ENCODE assay signal across 1 cellular context in the genomic region with DNA sequence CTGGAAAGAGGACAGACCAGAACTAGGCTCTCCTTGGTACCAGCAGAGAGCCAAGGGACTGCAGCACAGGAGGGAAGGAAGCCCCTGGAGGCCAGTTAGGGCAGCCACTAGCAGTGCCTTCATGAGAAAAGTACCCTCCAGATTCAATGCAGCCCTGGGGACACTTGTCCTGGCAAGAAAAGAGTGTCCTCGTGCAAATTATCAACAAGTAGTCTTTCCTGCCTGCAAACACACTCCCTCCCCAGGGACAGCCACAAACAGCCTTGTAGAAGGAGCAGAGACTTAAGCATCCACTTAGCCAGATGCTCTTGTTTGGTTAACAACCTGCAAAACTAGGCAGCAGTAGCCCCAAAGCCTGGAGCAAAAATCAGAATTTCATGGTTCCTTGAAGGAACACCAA.
TF ChIP-seq lines count a peak whose summit lies in the region.

No MANE protein-coding gene starts in this region.

TF ChIP-seq in K562, 482 proteins besides CTCF, POLR2A, EP300 and RAD21:
- TF ChIP-seq, protein P1, sequence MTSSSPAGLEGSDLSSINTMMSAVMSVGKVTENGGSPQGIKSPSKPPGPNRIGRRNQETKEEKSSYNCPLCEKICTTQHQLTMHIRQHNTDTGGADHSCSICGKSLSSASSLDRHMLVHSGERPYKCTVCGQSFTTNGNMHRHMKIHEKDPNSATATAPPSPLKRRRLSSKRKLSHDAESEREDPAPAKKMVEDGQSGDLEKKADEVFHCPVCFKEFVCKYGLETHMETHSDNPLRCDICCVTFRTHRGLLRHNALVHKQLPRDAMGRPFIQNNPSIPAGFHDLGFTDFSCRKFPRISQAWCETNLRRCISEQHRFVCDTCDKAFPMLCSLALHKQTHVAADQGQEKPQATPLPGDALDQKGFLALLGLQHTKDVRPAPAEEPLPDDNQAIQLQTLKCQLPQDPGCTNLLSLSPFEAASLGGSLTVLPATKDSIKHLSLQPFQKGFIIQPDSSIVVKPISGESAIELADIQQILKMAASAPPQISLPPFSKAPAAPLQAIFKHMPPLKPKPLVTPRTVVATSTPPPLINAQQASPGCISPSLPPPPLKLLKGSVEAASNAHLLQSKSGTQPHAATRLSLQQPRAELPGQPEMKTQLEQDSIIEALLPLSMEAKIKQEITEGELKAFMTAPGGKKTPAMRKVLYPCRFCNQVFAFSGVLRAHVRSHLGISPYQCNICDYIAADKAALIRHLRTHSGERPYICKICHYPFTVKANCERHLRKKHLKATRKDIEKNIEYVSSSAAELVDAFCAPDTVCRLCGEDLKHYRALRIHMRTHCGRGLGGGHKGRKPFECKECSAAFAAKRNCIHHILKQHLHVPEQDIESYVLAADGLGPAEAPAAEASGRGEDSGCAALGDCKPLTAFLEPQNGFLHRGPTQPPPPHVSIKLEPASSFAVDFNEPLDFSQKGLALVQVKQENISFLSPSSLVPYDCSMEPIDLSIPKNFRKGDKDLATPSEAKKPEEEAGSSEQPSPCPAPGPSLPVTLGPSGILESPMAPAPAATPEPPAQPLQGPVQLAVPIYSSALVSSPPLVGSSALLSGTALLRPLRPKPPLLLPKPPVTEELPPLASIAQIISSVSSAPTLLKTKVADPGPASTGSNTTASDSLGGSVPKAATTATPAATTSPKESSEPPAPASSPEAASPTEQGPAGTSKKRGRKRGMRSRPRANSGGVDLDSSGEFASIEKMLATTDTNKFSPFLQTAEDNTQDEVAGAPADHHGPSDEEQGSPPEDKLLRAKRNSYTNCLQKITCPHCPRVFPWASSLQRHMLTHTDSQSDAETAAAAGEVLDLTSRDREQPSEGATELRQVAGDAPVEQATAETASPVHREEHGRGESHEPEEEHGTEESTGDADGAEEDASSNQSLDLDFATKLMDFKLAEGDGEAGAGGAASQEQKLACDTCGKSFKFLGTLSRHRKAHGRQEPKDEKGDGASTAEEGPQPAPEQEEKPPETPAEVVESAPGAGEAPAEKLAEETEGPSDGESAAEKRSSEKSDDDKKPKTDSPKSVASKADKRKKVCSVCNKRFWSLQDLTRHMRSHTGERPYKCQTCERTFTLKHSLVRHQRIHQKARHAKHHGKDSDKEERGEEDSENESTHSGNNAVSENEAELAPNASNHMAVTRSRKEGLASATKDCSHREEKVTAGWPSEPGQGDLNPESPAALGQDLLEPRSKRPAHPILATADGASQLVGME (CRISPR knock-in tag; IDR thresholded peaks at IDR 0.05): no peak
- TF ChIP-seq PPARD (CRISPR knock-in tag; IDR thresholded peaks at IDR 0.05) (no peak), PRPF4 (IDR thresholded peaks at IDR 0.05; ENCODE audit: insufficient read depth, low read depth, low read length, poor library complexity, severe bottlenecking) (no peak), DACH1 (IDR thresholded peaks at IDR 0.05; ENCODE audit: partially characterized antibody) (no peak), ZNF583 (CRISPR knock-in tag; IDR thresholded peaks at IDR 0.05) (no peak), SRSF7 (optimal IDR thresholded peaks at IDR 0.05; ENCODE audit: low read depth, low read length) (no peak), TAF9B (IDR thresholded peaks at IDR 0.05; ENCODE audit: partially characterized antibody) (no peak), CBX2 (IDR thresholded peaks at IDR 0.05; ENCODE audit: insufficient read depth, low read length, poor library complexity, severe bottlenecking) (no peak), ZNF445 (CRISPR knock-in tag; IDR thresholded peaks at IDR 0.05; ENCODE audit: low read depth) (no peak), CBX3 (IDR thresholded peaks at IDR 0.05; ENCODE audit: borderline replicate concordance in 1 of 2, low read length in 2 of 2) (no peak)
- TF ChIP-seq, protein P2, sequence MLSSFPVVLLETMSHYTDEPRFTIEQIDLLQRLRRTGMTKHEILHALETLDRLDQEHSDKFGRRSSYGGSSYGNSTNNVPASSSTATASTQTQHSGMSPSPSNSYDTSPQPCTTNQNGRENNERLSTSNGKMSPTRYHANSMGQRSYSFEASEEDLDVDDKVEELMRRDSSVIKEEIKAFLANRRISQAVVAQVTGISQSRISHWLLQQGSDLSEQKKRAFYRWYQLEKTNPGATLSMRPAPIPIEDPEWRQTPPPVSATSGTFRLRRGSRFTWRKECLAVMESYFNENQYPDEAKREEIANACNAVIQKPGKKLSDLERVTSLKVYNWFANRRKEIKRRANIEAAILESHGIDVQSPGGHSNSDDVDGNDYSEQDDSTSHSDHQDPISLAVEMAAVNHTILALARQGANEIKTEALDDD (IDR thresholded peaks at IDR 0.05): no peak
- TF ChIP-seq, protein P3, sequence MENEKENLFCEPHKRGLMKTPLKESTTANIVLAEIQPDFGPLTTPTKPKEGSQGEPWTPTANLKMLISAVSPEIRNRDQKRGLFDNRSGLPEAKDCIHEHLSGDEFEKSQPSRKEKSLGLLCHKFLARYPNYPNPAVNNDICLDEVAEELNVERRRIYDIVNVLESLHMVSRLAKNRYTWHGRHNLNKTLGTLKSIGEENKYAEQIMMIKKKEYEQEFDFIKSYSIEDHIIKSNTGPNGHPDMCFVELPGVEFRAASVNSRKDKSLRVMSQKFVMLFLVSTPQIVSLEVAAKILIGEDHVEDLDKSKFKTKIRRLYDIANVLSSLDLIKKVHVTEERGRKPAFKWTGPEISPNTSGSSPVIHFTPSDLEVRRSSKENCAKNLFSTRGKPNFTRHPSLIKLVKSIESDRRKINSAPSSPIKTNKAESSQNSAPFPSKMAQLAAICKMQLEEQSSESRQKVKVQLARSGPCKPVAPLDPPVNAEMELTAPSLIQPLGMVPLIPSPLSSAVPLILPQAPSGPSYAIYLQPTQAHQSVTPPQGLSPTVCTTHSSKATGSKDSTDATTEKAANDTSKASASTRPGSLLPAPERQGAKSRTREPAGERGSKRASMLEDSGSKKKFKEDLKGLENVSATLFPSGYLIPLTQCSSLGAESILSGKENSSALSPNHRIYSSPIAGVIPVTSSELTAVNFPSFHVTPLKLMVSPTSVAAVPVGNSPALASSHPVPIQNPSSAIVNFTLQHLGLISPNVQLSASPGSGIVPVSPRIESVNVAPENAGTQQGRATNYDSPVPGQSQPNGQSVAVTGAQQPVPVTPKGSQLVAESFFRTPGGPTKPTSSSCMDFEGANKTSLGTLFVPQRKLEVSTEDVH (IDR thresholded peaks at IDR 0.05; ENCODE audit: low read depth, partially characterized antibody): no peak
- TF ChIP-seq, protein P4, sequence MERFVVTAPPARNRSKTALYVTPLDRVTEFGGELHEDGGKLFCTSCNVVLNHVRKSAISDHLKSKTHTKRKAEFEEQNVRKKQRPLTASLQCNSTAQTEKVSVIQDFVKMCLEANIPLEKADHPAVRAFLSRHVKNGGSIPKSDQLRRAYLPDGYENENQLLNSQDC (CRISPR knock-in tag; IDR thresholded peaks at IDR 0.05): no peak
- TF ChIP-seq, protein P5, sequence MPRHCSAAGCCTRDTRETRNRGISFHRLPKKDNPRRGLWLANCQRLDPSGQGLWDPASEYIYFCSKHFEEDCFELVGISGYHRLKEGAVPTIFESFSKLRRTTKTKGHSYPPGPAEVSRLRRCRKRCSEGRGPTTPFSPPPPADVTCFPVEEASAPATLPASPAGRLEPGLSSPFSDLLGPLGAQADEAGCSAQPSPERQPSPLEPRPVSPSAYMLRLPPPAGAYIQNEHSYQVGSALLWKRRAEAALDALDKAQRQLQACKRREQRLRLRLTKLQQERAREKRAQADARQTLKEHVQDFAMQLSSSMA (CRISPR knock-in tag; IDR thresholded peaks at IDR 0.05): no peak
